14 cellular contexts compared by ENCODE assay signal in genomic region chr15:40146037-40146436, GRCh38. TPM values are rescaled to one million over a fixed set of nuclear protein-coding genes. Genes with fewer than 3 reads are reported as not detected.
A peak's percentile ranks its signal among the peaks of the same experiment; 100 is the strongest.
DNase-seq lines count a peak whose midpoint lies in the region; ATAC-seq and TF ChIP-seq lines count a peak whose summit lies in the region.
"Had no signal": no experiment of that assay in that cellular context is flagged by ENCODE, and none has a peak within 500 bp of the region (broad histone marks: within the 10 kb centered on the region; RNA-seq: fewer than 3 reads in every experiment).

No MANE protein-coding gene starts in this region.

- H3K36me3 ChIP-seq in HCT116 (ENCODE audit: control insufficient read depth in 1 of 2, insufficient read depth in 2 of 2, low read length in 2 of 2): no peaks in the 10 kb centered on the region
- no peaks in the 10 kb centered on the region for H3K36me3 ChIP-seq in mucosa of descending colon (ENCODE audit: low read depth)
- no peaks in the 10 kb centered on the region for H3K36me3 ChIP-seq in H7 (replicated peaks; ENCODE audit: control insufficient read depth, insufficient read depth, low read length)
- H3K36me3 ChIP-seq in suprapubic skin: no peaks in the 10 kb centered on the region

- no peak overlapping the region for H3K4me3 Mint-ChIP-seq in activated T-cell treated with anti-CD3 and anti-CD28 coated beads, Interleukin-2, amount 50 U/mL, for 24 hours
- H3K4me3 Mint-ChIP-seq: T-cell had no signal

- H3K27me3 Mint-ChIP-seq in activated T-cell treated with anti-CD3 and anti-CD28 coated beads, Interleukin-2, amount 50 U/mL, for 24 hours: no peaks in the 10 kb centered on the region

- H3K4me3 ChIP-seq in HCT116 (replicated peaks in 1 of 2; ENCODE audit: low read depth in 1 of 2, low read length in 2 of 2) (peak overlapping the region in 1 of 2 experiments; percentile 11; a peak in 1 of 4 replicates), fibroblast of pulmonary artery (replicated peaks; ENCODE audit: low read depth, low read length) (no peak overlapping the region), mucosa of descending colon (no peak overlapping the region), H7 (ENCODE audit: insufficient read depth, low read depth, low read length) (no peak overlapping the region), suprapubic skin (no peak overlapping the region)
- H3K4me3 ChIP-seq: testis had no signal

- no peaks in the 10 kb centered on the region for H3K36me3 Mint-ChIP-seq in activated T-cell treated with anti-CD3 and anti-CD28 coated beads, Interleukin-2, amount 50 U/mL, for 24 hours (ENCODE audit: low read depth)
- H3K36me3 Mint-ChIP-seq: T-cell had no signal

- H3K9me3 ChIP-seq in HCT116 (ENCODE audit: control insufficient read depth in 1 of 2, insufficient read depth in 1 of 2, low read depth in 1 of 2, low read length in 2 of 2) (no peaks in the 10 kb centered on the region), mucosa of descending colon (no peaks in the 10 kb centered on the region), suprapubic skin (no peaks in the 10 kb centered on the region)
- H3K9me3 ChIP-seq: testis had no signal

- H3K9me2 ChIP-seq in HCT116 (ENCODE audit: insufficient read depth): no peaks in the 10 kb centered on the region

- CTCF ChIA-PET in HCT116 (lab: Charles Lee): no interaction called here

- H3K4me2 ChIP-seq in HCT116 (ENCODE audit: low read length): peak overlapping the region; percentile 59

- TF ChIP-seq POLR2A in HCT116 (IDR thresholded peaks at IDR 0.05; ENCODE audit: borderline replicate concordance, extremely low read depth, insufficient read depth, insufficient read length) (no peak), suprapubic skin (IDR thresholded peaks at IDR 0.05) (no peak)

- no peak overlapping the region for H3K9ac ChIP-seq in HCT116 (ENCODE audit: low read length)

- ATAC-seq in HCT116: peak; percentile 93
- ATAC-seq in SK-N-SH treated with all-trans-retinoic acid at 6 μM for 48 hours: peak; percentile 86
- no peak for ATAC-seq in mucosa of descending colon
- ATAC-seq: T-cell had no signal

- DNase-seq in A172 (ENCODE audit: low spot score) (peak; percentile 34), HCT116 (ENCODE audit: low read depth, low spot score) (peak; percentile 51), fibroblast of pulmonary artery (ENCODE audit: low read depth) (peak; percentile 23), mucosa of descending colon (no peak), H7 (no peak), suprapubic skin (ENCODE audit: low spot score in 2 of 2) (no peak)
- no peak for DNase-seq in activated T-cell treated with anti-CD3 and anti-CD28 coated beads, Interleukin-2, amount 50 U/mL, for 24 hours
- DNase-seq: Calu3, dermis blood vessel endothelial cell, NCI-H1105, NCI-H446, T-cell, testis had no signal

- H3K79me2 ChIP-seq in HCT116 (ENCODE audit: insufficient read depth, low read length): no peaks in the 10 kb centered on the region

- RAD21 ChIA-PET in HCT116 (lab: Charles Lee; ENCODE audit: low non-redundant PET in 1 of 2, low total read pairs in 2 of 2, uncharacterized antibody in 2 of 2, unreplicated experiment in 2 of 2): no interaction called here

- no peaks in the 10 kb centered on the region for H4K20me1 ChIP-seq in HCT116 (ENCODE audit: insufficient read depth)

- POLR2A ChIA-PET in HCT116 (lab: Charles Lee): no interaction called here

- H3K4me1 Mint-ChIP-seq in activated T-cell treated with anti-CD3 and anti-CD28 coated beads, Interleukin-2, amount 50 U/mL, for 24 hours (ENCODE audit: low read depth): no peaks in the 10 kb centered on the region
- H3K4me1 Mint-ChIP-seq: T-cell had no signal

- no peaks in the 10 kb centered on the region for H3K9me3 Mint-ChIP-seq in activated T-cell treated with anti-CD3 and anti-CD28 coated beads, Interleukin-2, amount 50 U/mL, for 24 hours
- H3K9me3 Mint-ChIP-seq: T-cell had no signal

- no peak for TF ChIP-seq RAD21 in HCT116 (IDR thresholded peaks at IDR 0.05; ENCODE audit: low read depth)

- intact Hi-C loops in HCT116 (cut with micrococcal nuclease): no loop called here
- intact Hi-C loops in mucosa of descending colon (cut with DNase I, micrococcal nuclease): no loop called here

- H3K27me3 ChIP-seq in HCT116 (ENCODE audit: insufficient read depth, low read length): no peaks in the 10 kb centered on the region
- no peaks in the 10 kb centered on the region for H3K27me3 ChIP-seq in H7 (ENCODE audit: control insufficient read depth, insufficient read depth, low read length)
- no peaks in the 10 kb centered on the region for H3K27me3 ChIP-seq in suprapubic skin

- no peak for TF ChIP-seq CTCF in HCT116 (IDR thresholded peaks at IDR 0.05 in 2 of 3, conservative IDR thresholded peaks at IDR 0.05 in 1 of 3; ENCODE audit: borderline replicate concordance in 1 of 3, insufficient read depth in 1 of 3, low read depth in 2 of 3, low read length in 2 of 3)
- no peak for TF ChIP-seq CTCF in fibroblast of pulmonary artery (IDR thresholded peaks at IDR 0.05; ENCODE audit: low read length, missing control alignments)
- TF ChIP-seq CTCF in mucosa of descending colon (IDR thresholded peaks at IDR 0.05): no peak
- TF ChIP-seq CTCF in suprapubic skin (IDR thresholded peaks at IDR 0.05): no peak

- peaks cover 20 to 30% of the 10 kb centered on the region in 2 experiments for H3K4me1 ChIP-seq in HCT116 (ENCODE audit: control insufficient read depth in 1 of 2, insufficient read depth in 2 of 2, low read length in 2 of 2)
- H3K4me1 ChIP-seq in mucosa of descending colon (ENCODE audit: low read depth): no peaks in the 10 kb centered on the region
- H3K4me1 ChIP-seq in suprapubic skin: no peaks in the 10 kb centered on the region
- H3K4me1 ChIP-seq: testis had no signal

- H3K27ac Mint-ChIP-seq in activated T-cell treated with anti-CD3 and anti-CD28 coated beads, Interleukin-2, amount 50 U/mL, for 24 hours: no peak overlapping the region
- H3K27ac Mint-ChIP-seq: T-cell had no signal

- WGBS in suprapubic skin: 84% methylated on average over 4 of the region's 4 CpGs

- peak overlapping the region; percentile 74 for H2AFZ ChIP-seq in HCT116 (ENCODE audit: low read depth, low read length, poor library complexity, severe bottlenecking)

- H3K27ac ChIP-seq in HCT116 (ENCODE audit: low read depth, low read length): no peak overlapping the region
- H3K27ac ChIP-seq in suprapubic skin: no peak overlapping the region
- H3K27ac ChIP-seq: testis had no signal

- BruUV-seq in HCT116 (replicated peaks; lab: Mats Ljungman, UMichigan): no TSS peak

- TF ChIP-seq EP300 in suprapubic skin (IDR thresholded peaks at IDR 0.05): no peak

TF ChIP-seq in HCT116, 20 proteins besides CTCF, POLR2A, EP300 and RAD21 (continues in another document):
- TF ChIP-seq CEBPB (IDR thresholded peaks at IDR 0.05; ENCODE audit: low read depth) (no peak), ZNF274 (IDR thresholded peaks at IDR 0.05; ENCODE audit: low read depth, low read length) (no peak), JUND (IDR thresholded peaks at IDR 0.05) (peak; percentile 40; the same call in 1 of the 2 replicates), SRF (IDR thresholded peaks at IDR 0.05; ENCODE audit: low read depth) (no peak), TCF7L2 (IDR thresholded peaks at IDR 0.05; ENCODE audit: borderline replicate concordance, extremely low read depth, insufficient read depth, insufficient read length) (no peak), FOSL1 (IDR thresholded peaks at IDR 0.05; ENCODE audit: low read depth) (peak; percentile 88)

TF ChIP-seq in SK-N-SH treated with all-trans-retinoic acid at 6 μM for 48 hours, 23 proteins besides CTCF, POLR2A, EP300 and RAD21 (continues in another document):
- TF ChIP-seq POU6F1 (CRISPR knock-in tag; IDR thresholded peaks at IDR 0.05; ENCODE audit: borderline replicate concordance, low read depth) (no peak), TCF4 (CRISPR knock-in tag; IDR thresholded peaks at IDR 0.05; ENCODE audit: borderline replicate concordance) (no peak), CREB5 (CRISPR knock-in tag; IDR thresholded peaks at IDR 0.05; ENCODE audit: low read depth) (no peak), ZFP3 (CRISPR knock-in tag; IDR thresholded peaks at IDR 0.05) (no peak)

RNA-seq across cellular contexts. Expression of gene BUB1B, which starts 14.8 kb away (rescaled TPM):
- 73.0 and 82.1 TPM in 2 replicates for total RNA-seq in A172 (2014; rRNA removed; shearing (Covaris generic))
- total RNA-seq in HCT116 (2021; ENCODE audit: unreplicated experiment) (92.9 TPM), mucosa of descending colon (10 to 100 TPM in 1 of 3 donors, 1 to 10 TPM in 2; 5.0 to 13.6 (median 5.1) TPM), suprapubic skin (10 to 100 TPM in 2 of 4 donors, 1 to 10 TPM in 2; 1.8 to 12.2 (median 8.8) TPM)
- polyA plus RNA-seq in HCT116 (2012): 51.8 and 55.3 TPM in 2 replicates
- total RNA-seq in H7 (2014; rRNA removed; shearing (Covaris generic)): 87.4 and 126 TPM in 2 replicates

RNA-seq across cellular contexts. Expression of gene BMF, which starts 37.4 kb away (rescaled TPM):
- total RNA-seq in A172 (2014; rRNA removed; shearing (Covaris generic)): 0.83 and 1.8 TPM in 2 replicates
- total RNA-seq in HCT116 (2021; ENCODE audit: unreplicated experiment): 1.0 TPM
- polyA plus RNA-seq in HCT116 (2012): 0.59 and 0.76 TPM in 2 replicates
- 10 to 100 TPM; 12.6 to 32.1 (median 28.7) TPM for total RNA-seq in mucosa of descending colon
- total RNA-seq in H7 (2014; rRNA removed; shearing (Covaris generic)): 11.9 and 12.4 TPM in 2 replicates
- total RNA-seq in suprapubic skin: 10 to 100 TPM in 2 of 4 donors, 1 to 10 TPM in 2; 2.6 to 11.1 (median 9.8) TPM

Comparison
In these comparisons a context has a peak if more than half of its experiments do, and no peak if none do; other contexts are left out.
1. DNase-seq: peak in A172 (single experiment), HCT116 (single experiment) and fibroblast of pulmonary artery (single experiment); none in mucosa of descending colon (0 of 3), activated T-cell treated with anti-CD3 and anti-CD28 coated beads, Interleukin-2, amount 50 U/mL, for 24 hours (single experiment), H7 (single experiment) and suprapubic skin (0 of 2).